ENCODE assay signal across 19 cellular contexts in the genomic region with DNA sequence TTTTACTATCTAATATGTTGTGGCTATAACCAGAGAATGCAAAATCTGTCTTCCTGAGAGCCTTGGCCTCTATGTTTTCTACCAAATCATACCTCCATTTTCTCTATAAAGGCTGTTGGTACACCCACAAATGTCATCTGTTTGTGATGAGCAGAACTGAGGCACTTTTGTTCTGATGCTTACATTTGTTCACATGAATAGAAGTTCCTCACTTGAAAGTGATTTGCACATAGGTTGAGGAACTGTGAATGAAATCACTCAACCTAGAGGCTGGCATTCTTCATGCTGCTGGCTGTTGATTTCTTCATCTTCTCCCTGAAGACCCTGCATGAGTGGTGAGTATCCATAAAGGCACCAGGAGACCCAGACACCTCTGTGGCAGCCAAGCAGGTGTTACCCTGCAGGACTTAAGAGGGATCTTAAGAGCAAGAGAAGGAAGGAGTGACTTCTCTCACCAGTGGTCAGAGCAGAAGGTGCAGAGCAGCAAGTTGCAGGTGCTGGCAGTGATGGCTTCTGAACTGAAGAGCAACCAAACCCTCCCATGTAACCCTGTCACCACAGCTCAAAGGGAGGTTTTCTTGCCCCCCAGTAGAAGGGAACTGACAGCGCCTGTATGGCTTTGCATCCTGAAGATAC.
"Had no signal": no experiment of that assay in that cellular context is flagged by ENCODE, and none has a peak within 500 bp of the region (broad histone marks: within the 10 kb centered on the region; RNA-seq: fewer than 3 reads in every experiment).

No MANE protein-coding gene starts in this region.

- ATAC-seq: activated CD4-positive, alpha-beta T cell treated with anti-CD3 and anti-CD28 coated beads for 36 hours; activated CD8-positive, alpha-beta T cell treated with anti-CD3 and anti-CD28 coated beads for 36 hours; activated T-cell treated with anti-CD3 and anti-CD28 coated beads, Interleukin-2, amount 50 U/mL, for 72 hours; heart right ventricle; right cardiac atrium; stimulated activated memory B cell treated with anti-CD40 and anti-IgM and Interleukin-4, amounts not matched to agents 10 μg/mL and 1 μg/mL and 100 μg/mL, for 72 hours had no signal

- DNase-seq: activated CD4-positive, alpha-beta T cell treated with anti-CD3 and anti-CD28 coated beads for 36 hours; activated CD8-positive, alpha-beta memory T cell treated with anti-CD3 and anti-CD28 coated beads, Interleukin-2, amount 50 U/mL, for 4 hours; activated CD8-positive, alpha-beta T cell treated with anti-CD3 and anti-CD28 coated beads for 36 hours; activated naive CD4-positive, alpha-beta T cell; activated T-cell treated with anti-CD3 and anti-CD28 coated beads, Interleukin-2, amount 50 U/mL, for 72 hours; heart right ventricle; islet precursor cell; left ventricle myocardium inferior; right cardiac atrium; small intestine; T1000; transverse colon had no signal

- H3K27ac ChIP-seq: neutrophil, transverse colon, VCaP had no signal

- H3K27me3 Mint-ChIP-seq: progenitor cell of endocrine pancreas; stimulated activated memory B cell treated with anti-CD40 and anti-IgM and Interleukin-4, amounts not matched to agents 10 μg/mL and 1 μg/mL and 100 μg/mL, for 72 hours had no signal

- H3K36me3 Mint-ChIP-seq: memory B cell; stimulated activated memory B cell treated with anti-CD40 and anti-IgM and Interleukin-4, amounts not matched to agents 10 μg/mL and 1 μg/mL and 100 μg/mL, for 72 hours had no signal

- H3K36me3 ChIP-seq: heart right ventricle, left ventricle myocardium inferior, neutrophil, transverse colon had no signal

- H3K27me3 ChIP-seq: neutrophil, transverse colon had no signal

- H3K4me1 Mint-ChIP-seq: activated CD4-positive, alpha-beta T cell treated with anti-CD3 and anti-CD28 coated beads for 36 hours; memory B cell; stimulated activated memory B cell treated with anti-CD40 and anti-IgM and Interleukin-4, amounts not matched to agents 10 μg/mL and 1 μg/mL and 100 μg/mL, for 72 hours had no signal

- H3K27ac Mint-ChIP-seq: activated CD4-positive, alpha-beta T cell treated with anti-CD3 and anti-CD28 coated beads for 36 hours; activated CD8-positive, alpha-beta T cell treated with anti-CD3 and anti-CD28 coated beads for 36 hours; activated T-cell treated with anti-CD3 and anti-CD28 coated beads, Interleukin-2, amount 50 U/mL, for 72 hours; memory B cell; progenitor cell of endocrine pancreas; stimulated activated memory B cell treated with anti-CD40 and anti-IgM and Interleukin-4, amounts not matched to agents 10 μg/mL and 1 μg/mL and 100 μg/mL, for 72 hours had no signal

- H3K4me3 Mint-ChIP-seq: activated CD4-positive, alpha-beta T cell treated with anti-CD3 and anti-CD28 coated beads for 36 hours; activated CD8-positive, alpha-beta T cell treated with anti-CD3 and anti-CD28 coated beads for 36 hours; activated T-cell treated with anti-CD3 and anti-CD28 coated beads, Interleukin-2, amount 50 U/mL, for 72 hours; memory B cell; stimulated activated memory B cell treated with anti-CD40 and anti-IgM and Interleukin-4, amounts not matched to agents 10 μg/mL and 1 μg/mL and 100 μg/mL, for 72 hours had no signal

- H3K4me3 ChIP-seq: heart right ventricle, left ventricle myocardium inferior, transverse colon had no signal

- FAIRE-seq: colon, frontal cortex, small intestine had no signal

- H3K9me3 ChIP-seq: heart right ventricle, left ventricle myocardium inferior, neutrophil, transverse colon had no signal

- H3K9me3 Mint-ChIP-seq: activated CD8-positive, alpha-beta T cell treated with anti-CD3 and anti-CD28 coated beads for 36 hours; activated T-cell treated with anti-CD3 and anti-CD28 coated beads, Interleukin-2, amount 50 U/mL, for 72 hours; memory B cell; stimulated activated memory B cell treated with anti-CD40 and anti-IgM and Interleukin-4, amounts not matched to agents 10 μg/mL and 1 μg/mL and 100 μg/mL, for 72 hours had no signal
